In genomic region chr3:57952208-57952631, GRCh38 we compare ENCODE assay signal across 9 cellular contexts. TPM values are rescaled to one million over a fixed set of nuclear protein-coding genes. Genes with fewer than 3 reads are reported as not detected.
A peak's percentile ranks its signal among the peaks of the same experiment; 100 is the strongest.
DNase-seq lines count a peak whose midpoint lies in the region; ATAC-seq and TF ChIP-seq lines count a peak whose summit lies in the region.
"Had no signal": no experiment of that assay in that cellular context is flagged by ENCODE, and none has a peak within 500 bp of the region (broad histone marks: within the 10 kb centered on the region; RNA-seq: fewer than 3 reads in every experiment).

No MANE protein-coding gene starts in this region.

- H3K4me3 ChIP-seq in Panc1 (ENCODE audit: low read depth in 2 of 2, low read length in 2 of 2) (no peak overlapping the region), neuron (ENCODE audit: low read length) (no peak overlapping the region)

- peak overlapping the region; percentile 70 for H3K27ac ChIP-seq in Panc1 (ENCODE audit: low read length)
- H3K27ac ChIP-seq: epithelial cell of prostate had no signal

- DNase-seq in AG08396 (ENCODE audit: low spot score) = peak; percentile 59
- DNase-seq in Panc1 (ENCODE audit: low read depth, low spot score) = no peak
- DNase-seq in fibroblast of the conjunctiva (ENCODE audit: low read depth) = peak; percentile 70
- DNase-seq in RPMI8226 = no peak
- DNase-seq in T-helper 1 cell = no peak
- no peak for DNase-seq in NCI-H187 treated with DMSO at 0.1 percent for 48 hours (lab: John Stamatoyannopoulos, UW)
- no peak for DNase-seq in NOMO-1 (lab: John Stamatoyannopoulos, UW; ENCODE audit: unreplicated experiment in 2 of 2)

- H3K9me3 ChIP-seq in Panc1 (ENCODE audit: control insufficient read depth, insufficient read depth, low read depth, low read length) (no peaks in the 10 kb centered on the region), neuron (ENCODE audit: low read length) (no peaks in the 10 kb centered on the region)

- no peak for TF ChIP-seq CTCF in Panc1 (IDR thresholded peaks at IDR 0.05)

- in situ Hi-C loops in Panc1 (cut with HindIII; ENCODE audit: low pct_unique_long_range_greater_than_20kb, low sequenced_read_pairs) = no loop called here

- intact Hi-C loops in Panc1 (cut with micrococcal nuclease; ENCODE audit: unreplicated experiment) = loop anchor here (10.0 kb wide), 1 partner anchor 223 kb away; no protein-coding TSS in a partner anchor

- H3K4me1 ChIP-seq in Panc1 (ENCODE audit: control insufficient read depth, insufficient read depth, low read length) = peaks cover 18% of the 10 kb centered on the region
- peaks cover 33% of the 10 kb centered on the region for H3K4me1 ChIP-seq in neuron (ENCODE audit: insufficient read depth, low read length)

- ATAC-seq in Panc1 = peak; percentile 39; the same call in 1 of the 2 replicates

- no TSS peak for BruUV-seq in Panc1 (replicated peaks; lab: Mats Ljungman, UMichigan)

- peak overlapping the region; percentile 1 for H2AFZ ChIP-seq in neuron (ENCODE audit: low read depth, low read length)

- POLR2A ChIA-PET in Panc1 (lab: Charles Lee) = interaction anchor here (0.5 kb wide), 1 partner anchor 138 kb away, joined by 5 read pairs; no protein-coding TSS in a partner anchor

- CTCF ChIA-PET in Panc1 (lab: Charles Lee) = no interaction called here

- H3K36me3 ChIP-seq in Panc1 (ENCODE audit: control insufficient read depth, insufficient read depth, low read length) (no peaks in the 10 kb centered on the region), neuron (ENCODE audit: insufficient read depth, low read length) (no peaks in the 10 kb centered on the region)

- H3K27me3 ChIP-seq in Panc1 (ENCODE audit: control insufficient read depth, insufficient read depth, low read length) = no peaks in the 10 kb centered on the region
- H3K27me3 ChIP-seq in neuron (ENCODE audit: insufficient read depth, low read length) = no peaks in the 10 kb centered on the region

RNA-seq across cellular contexts. Expression of gene FLNB, which starts 56.0 kb away (rescaled TPM):
- total RNA-seq in Panc1 (2021; ENCODE audit: unreplicated experiment) = 309 TPM
- 366 TPM for polyA plus RNA-seq in Panc1 (2012; ENCODE audit: insufficient read length)

Comparison
In these comparisons a context has a peak if more than half of its experiments do, and no peak if none do; other contexts are left out.
1. DNase-seq: peak in AG08396 (single experiment) and fibroblast of the conjunctiva (single experiment); none in Panc1 (single experiment), RPMI8226 (single experiment), T-helper 1 cell (0 of 5), NCI-H187 treated with DMSO at 0.1 percent for 48 hours (single experiment) and NOMO-1 (0 of 2).